8 cellular contexts compared by ENCODE assay signal in the genomic region with DNA sequence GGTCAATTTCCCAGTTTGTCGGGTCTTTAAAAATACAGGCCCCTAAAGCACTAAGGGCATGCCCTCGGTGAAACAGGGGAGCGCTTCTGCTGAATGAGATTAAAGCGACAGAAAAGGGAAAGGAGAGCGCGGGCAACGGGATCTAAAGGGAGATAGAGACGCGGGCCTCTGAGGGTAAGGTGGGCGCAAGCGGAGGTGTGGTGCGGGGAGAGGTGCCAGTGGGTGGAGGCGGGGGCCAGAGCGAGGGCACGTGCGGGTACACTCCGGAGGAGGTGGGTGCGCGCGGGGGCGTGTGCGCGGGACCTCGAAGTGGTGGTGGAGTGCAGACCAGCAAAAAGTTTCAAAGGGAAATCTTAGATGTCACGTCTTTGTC. TPM values are rescaled to one million over a fixed set of nuclear protein-coding genes. Genes with fewer than 3 reads are reported as not detected.
DNase-seq lines count a peak whose midpoint lies in the region; ATAC-seq and TF ChIP-seq lines count a peak whose summit lies in the region.

No MANE protein-coding gene starts in this region.

- no peak overlapping the region for H3K27ac ChIP-seq in Karpas-422 (ENCODE audit: low read length)
- H3K27ac ChIP-seq in prostate gland, result peak overlapping the region; percentile 85 to 88

- H3K36me3 ChIP-seq in Caco-2 (ENCODE audit: control insufficient read depth, insufficient read depth, low read length) (no peaks in the 10 kb centered on the region), Karpas-422 (ENCODE audit: insufficient read depth, low read length) (no peaks in the 10 kb centered on the region), prostate gland (no peaks in the 10 kb centered on the region)

- POLR2A ChIA-PET in Caco-2 (lab: Charles Lee), result interaction anchor here (1.0 kb wide), 1 partner anchor 296 kb away, joined by 4 read pairs; no protein-coding TSS in a partner anchor

- H3K9ac ChIP-seq in Karpas-422 (ENCODE audit: low read length), result peak overlapping the region; percentile 82

- H3K4me1 ChIP-seq in Caco-2, result no peaks in the 10 kb centered on the region; the same call in 1 of the 2 replicates
- H3K4me1 ChIP-seq in Karpas-422 (ENCODE audit: low read length), result peaks cover 19% of the 10 kb centered on the region
- H3K4me1 ChIP-seq in prostate gland (replicated peaks), result no peaks in the 10 kb centered on the region

- WGBS in prostate gland, result 1% methylated on average over 25 of the region's 25 CpGs

- peak overlapping the region; percentile 94 for H3K4me3 Mint-ChIP-seq in Caco-2 (ENCODE audit: unreplicated experiment)
- peak overlapping the region; percentile 99 for H3K4me3 Mint-ChIP-seq in activated T-helper 17 cell treated with anti-CD3 and anti-CD28 coated beads, Interleukin-2, amount 50 U/mL, for 72 hours

- no peaks in the 10 kb centered on the region for H3K9me2 ChIP-seq in Karpas-422 (replicated peaks; ENCODE audit: insufficient read depth, low read length)

- H3K4me3 ChIP-seq in Caco-2 (ENCODE audit: low read depth, low read length) (peak overlapping the region; percentile 57), Karpas-422 (ENCODE audit: low read length) (peak overlapping the region; percentile 88), prostate gland (peak overlapping the region; percentile 76 to 82)

- no peak for DNase-seq in Caco-2
- DNase-seq in Karpas-422, result peak; percentile 49
- DNase-seq in globus pallidus (ENCODE audit: low spot score), result peak; percentile 51
- DNase-seq in prostate gland (ENCODE audit: low spot score), result peak; percentile 28
- DNase-seq in NCI-H2107 (lab: John Stamatoyannopoulos, UW), result no peak

- peaks cover 15% of the 10 kb centered on the region for H3K79me2 ChIP-seq in Karpas-422 (ENCODE audit: low read length)

- H3K4me2 ChIP-seq in Karpas-422 (ENCODE audit: low read depth, low read length, poor library complexity, severe bottlenecking), result peak overlapping the region; percentile 83

- no peaks in the 10 kb centered on the region for H3K9me3 Mint-ChIP-seq in Caco-2 (ENCODE audit: unreplicated experiment)
- H3K9me3 Mint-ChIP-seq in activated T-helper 17 cell treated with anti-CD3 and anti-CD28 coated beads, Interleukin-2, amount 50 U/mL, for 72 hours, result no peaks in the 10 kb centered on the region

- CTCF ChIA-PET in Caco-2 (lab: Charles Lee), result no interaction called here

- TF ChIP-seq CTCF in Caco-2 (IDR thresholded peaks at IDR 0.05; ENCODE audit: insufficient read depth in 1 of 2, low read depth in 1 of 2, low read length in 1 of 2, severe bottlenecking in 1 of 2, unreplicated experiment in 1 of 2), result no peak
- TF ChIP-seq CTCF in prostate gland (IDR thresholded peaks at IDR 0.05), result no peak

- H2AFZ ChIP-seq in Karpas-422 (ENCODE audit: low read length), result peak overlapping the region; percentile 95

- H3K9me3 ChIP-seq in Caco-2, result no peaks in the 10 kb centered on the region
- no peaks in the 10 kb centered on the region for H3K9me3 ChIP-seq in Karpas-422 (ENCODE audit: low read length)
- no peaks in the 10 kb centered on the region for H3K9me3 ChIP-seq in prostate gland

- no peak for TF ChIP-seq POLR2A in prostate gland (IDR thresholded peaks at IDR 0.05)

- H3K4me1 Mint-ChIP-seq in Caco-2 (ENCODE audit: low read depth, unreplicated experiment), result no peaks in the 10 kb centered on the region
- peaks cover 21% of the 10 kb centered on the region for H3K4me1 Mint-ChIP-seq in activated T-helper 17 cell treated with anti-CD3 and anti-CD28 coated beads, Interleukin-2, amount 50 U/mL, for 72 hours

- peak overlapping the region; percentile 1 for H3K27ac Mint-ChIP-seq in Caco-2 (ENCODE audit: unreplicated experiment)
- peak overlapping the region; percentile 100 for H3K27ac Mint-ChIP-seq in activated T-helper 17 cell treated with anti-CD3 and anti-CD28 coated beads, Interleukin-2, amount 50 U/mL, for 72 hours

- no peaks in the 10 kb centered on the region for H3K27me3 ChIP-seq in Caco-2 (replicated peaks; ENCODE audit: control insufficient read depth, insufficient read depth, low read length)
- no peaks in the 10 kb centered on the region; the same call in 1 of the 2 replicates for H3K27me3 ChIP-seq in Karpas-422 (ENCODE audit: low read length)
- no peaks in the 10 kb centered on the region for H3K27me3 ChIP-seq in prostate gland (replicated peaks; ENCODE audit: insufficient read depth)

- peaks cover 14% of the 10 kb centered on the region; the same call in 1 of the 2 replicates for H4K20me1 ChIP-seq in Karpas-422 (ENCODE audit: insufficient read depth, low read depth, low read length)

- no peaks in the 10 kb centered on the region for H3K36me3 Mint-ChIP-seq in Caco-2 (ENCODE audit: insufficient read depth, unreplicated experiment)
- peaks cover 50% of the 10 kb centered on the region for H3K36me3 Mint-ChIP-seq in activated T-helper 17 cell treated with anti-CD3 and anti-CD28 coated beads, Interleukin-2, amount 50 U/mL, for 72 hours (ENCODE audit: low read depth)

- intact Hi-C loops in Caco-2 (cut with micrococcal nuclease; ENCODE audit: unreplicated experiment) (loop anchor here (1.0 to 2.0 kb wide), 2 partner anchors 47 to 327 kb away; no protein-coding TSS in a partner anchor), prostate gland (cut with DNase I) (loop anchor here (5.0 to 10.0 kb wide), 2 partner anchors 46 to 559 kb away; partner anchors contain the start of genes GSTCD and INTS12)

- H3K27me3 Mint-ChIP-seq in Caco-2 (ENCODE audit: insufficient read depth, unreplicated experiment), result no peaks in the 10 kb centered on the region
- H3K27me3 Mint-ChIP-seq in activated T-helper 17 cell treated with anti-CD3 and anti-CD28 coated beads, Interleukin-2, amount 50 U/mL, for 72 hours, result no peaks in the 10 kb centered on the region

- ATAC-seq in GM21717 (IDR thresholded peaks at IDR 0.05; ENCODE audit: unreplicated experiment) (peak; percentile 33), GM18519 (IDR thresholded peaks at IDR 0.05; ENCODE audit: low FRiP score, unreplicated experiment) (no peak)
- peak; percentile 12 for ATAC-seq in activated T-helper 17 cell treated with anti-CD3 and anti-CD28 coated beads, Interleukin-2, amount 50 U/mL, for 72 hours (replicated peaks)

- BruUV-seq in Caco-2 (replicated peaks; lab: Mats Ljungman, UMichigan), result no TSS peak

RNA-seq across cellular contexts. Expression of gene TET2, which starts 0.8 kb away (rescaled TPM):
- total RNA-seq in Caco-2 (2022) (14.8 and 17.7 TPM in 2 replicates), prostate gland (10 to 100 TPM; 19.8 to 20.6 TPM)
- 7.2 and 16.7 TPM in 2 replicates for total RNA-seq in Karpas-422 (2014; rRNA removed; shearing (Covaris generic); ENCODE audit: low replicate concordance)
- 10 to 100 TPM; 41.8 to 87.4 TPM for total RNA-seq in activated T-helper 17 cell treated with anti-CD3 and anti-CD28 coated beads, Interleukin-2, amount 50 U/mL, for 72 hours

Comparison
In these comparisons a context has a peak if more than half of its experiments do, and no peak if none do; other contexts are left out.
1. DNase-seq: peak in Karpas-422 (single experiment), globus pallidus (single experiment) and prostate gland (single experiment); none in Caco-2 (0 of 2) and NCI-H2107 (single experiment).
2. Peak in every context shown above with its lines, with median percentiles within 50 percentile points of each other: H3K4me3 ChIP-seq.